Comparison of ENCODE assay signal across 11 cellular contexts in genomic region chr20:10636326-10636818, GRCh38. TPM values are rescaled to one million over a fixed set of nuclear protein-coding genes. Genes with fewer than 3 reads are reported as not detected.
A peak's percentile ranks its signal among the peaks of the same experiment; 100 is the strongest.
DNase-seq lines count a peak whose midpoint lies in the region; ATAC-seq lines count a peak whose summit lies in the region.
"Had no signal": no experiment of that assay in that cellular context is flagged by ENCODE, and none has a peak within 500 bp of the region (broad histone marks: within the 10 kb centered on the region; RNA-seq: fewer than 3 reads in every experiment).

No MANE protein-coding gene starts in this region.

- DNase-seq in NCI-H446 (lab: John Stamatoyannopoulos, UW), result peak; percentile 48 to 60
- DNase-seq in left colon, result no peak
- no peak for DNase-seq in activated T-helper 2 cell treated with anti-CD3 and anti-CD28 coated beads, Interferon-gamma antibody, Interleukin-2, Interleukin-4, amounts not matched to agents 10 μg/mL and 5 μg/mL and 100 μg/mL, durations not matched to agents 14 hours and 24 hours and 36 hours (ENCODE audit: low spot score)
- no peak for DNase-seq in NCI-H2227 (lab: John Stamatoyannopoulos, UW; ENCODE audit: unreplicated experiment)
- DNase-seq: activated CD4-positive, alpha-beta T cell treated with anti-CD3 and anti-CD28 coated beads, Interleukin-2, amount 10 ng/mL, durations not matched to agents 24 days and 14 days; NCI-H1694; nucleus accumbens had no signal

- H3K9ac ChIP-seq in stomach smooth muscle (ENCODE audit: low read length in 2 of 2), result no peak overlapping the region

- H3K9me3 Mint-ChIP-seq in dendritic cell treated with granulocyte-macrophage colony-stimulating factor and Interleukin-4, amounts not matched to agents 40 ng/mL and 50 ng/mL, for 4 days, result no peaks in the 10 kb centered on the region
- no peaks in the 10 kb centered on the region for H3K9me3 Mint-ChIP-seq in activated T-helper 2 cell treated with anti-CD3 and anti-CD28 coated beads, Interferon-gamma antibody, Interleukin-2, Interleukin-4, amounts not matched to agents 10 μg/mL and 5 μg/mL and 100 μg/mL, durations not matched to agents 14 hours and 24 hours and 36 hours
- no peaks in the 10 kb centered on the region for H3K9me3 Mint-ChIP-seq in stimulated activated memory B cell treated with anti-CD40 and anti-IgM and Interleukin-4, amounts not matched to agents 10 μg/mL and 1 μg/mL and 100 μg/mL, for 72 hours
- H3K9me3 Mint-ChIP-seq: activated CD4-positive, alpha-beta T cell treated with anti-CD3 and anti-CD28 coated beads, Interleukin-2, amount 10 ng/mL, durations not matched to agents 24 days and 14 days had no signal

- H3K27me3 Mint-ChIP-seq in dendritic cell treated with granulocyte-macrophage colony-stimulating factor and Interleukin-4, amounts not matched to agents 40 ng/mL and 50 ng/mL, for 4 days, result no peaks in the 10 kb centered on the region
- no peaks in the 10 kb centered on the region for H3K27me3 Mint-ChIP-seq in activated T-helper 2 cell treated with anti-CD3 and anti-CD28 coated beads, Interferon-gamma antibody, Interleukin-2, Interleukin-4, amounts not matched to agents 10 μg/mL and 5 μg/mL and 100 μg/mL, durations not matched to agents 14 hours and 24 hours and 36 hours (ENCODE audit: low read depth)
- H3K27me3 Mint-ChIP-seq in stimulated activated memory B cell treated with anti-CD40 and anti-IgM and Interleukin-4, amounts not matched to agents 10 μg/mL and 1 μg/mL and 100 μg/mL, for 72 hours, result no peaks in the 10 kb centered on the region
- H3K27me3 Mint-ChIP-seq: activated CD4-positive, alpha-beta T cell treated with anti-CD3 and anti-CD28 coated beads, Interleukin-2, amount 10 ng/mL, durations not matched to agents 24 days and 14 days had no signal

- no peaks in the 10 kb centered on the region for H3K27me3 ChIP-seq in stomach smooth muscle (ENCODE audit: control insufficient read depth in 1 of 2, insufficient read depth in 2 of 2, low read length in 2 of 2)

- H3K27ac Mint-ChIP-seq in dendritic cell treated with granulocyte-macrophage colony-stimulating factor and Interleukin-4, amounts not matched to agents 40 ng/mL and 50 ng/mL, for 4 days, result peak overlapping the region; percentile 39
- no peak overlapping the region for H3K27ac Mint-ChIP-seq in activated T-helper 2 cell treated with anti-CD3 and anti-CD28 coated beads, Interferon-gamma antibody, Interleukin-2, Interleukin-4, amounts not matched to agents 10 μg/mL and 5 μg/mL and 100 μg/mL, durations not matched to agents 14 hours and 24 hours and 36 hours
- H3K27ac Mint-ChIP-seq in stimulated activated memory B cell treated with anti-CD40 and anti-IgM and Interleukin-4, amounts not matched to agents 10 μg/mL and 1 μg/mL and 100 μg/mL, for 72 hours, result no peak overlapping the region
- H3K27ac Mint-ChIP-seq: activated CD4-positive, alpha-beta T cell treated with anti-CD3 and anti-CD28 coated beads, Interleukin-2, amount 10 ng/mL, durations not matched to agents 24 days and 14 days had no signal

- ATAC-seq in left colon (peak; percentile 57), HG02852 (IDR thresholded peaks at IDR 0.05; ENCODE audit: unreplicated experiment) (no peak)
- ATAC-seq in stimulated activated memory B cell treated with anti-CD40 and anti-IgM and Interleukin-4, amounts not matched to agents 10 μg/mL and 1 μg/mL and 100 μg/mL, for 72 hours, result no peak

- H3K4me1 ChIP-seq in stomach smooth muscle (ENCODE audit: control insufficient read depth, insufficient read depth, low read length), result peaks cover 29% of the 10 kb centered on the region

- intact Hi-C loops in dendritic cell treated with granulocyte-macrophage colony-stimulating factor and Interleukin-4, amounts not matched to agents 40 ng/mL and 50 ng/mL, for 4 days (cut with micrococcal nuclease), result no loop called here
- intact Hi-C loops in left colon (cut with DNase I, micrococcal nuclease), result no loop called here
- intact Hi-C loops in activated T-helper 2 cell treated with anti-CD3 and anti-CD28 coated beads, Interferon-gamma antibody, Interleukin-2, Interleukin-4, amounts not matched to agents 10 μg/mL and 5 μg/mL and 100 μg/mL, durations not matched to agents 14 hours and 24 hours and 36 hours (cut with micrococcal nuclease), result no loop called here

- no peak overlapping the region for H3K4me3 Mint-ChIP-seq in dendritic cell treated with granulocyte-macrophage colony-stimulating factor and Interleukin-4, amounts not matched to agents 40 ng/mL and 50 ng/mL, for 4 days
- H3K4me3 Mint-ChIP-seq in activated T-helper 2 cell treated with anti-CD3 and anti-CD28 coated beads, Interferon-gamma antibody, Interleukin-2, Interleukin-4, amounts not matched to agents 10 μg/mL and 5 μg/mL and 100 μg/mL, durations not matched to agents 14 hours and 24 hours and 36 hours (ENCODE audit: low read depth), result no peak overlapping the region
- no peak overlapping the region for H3K4me3 Mint-ChIP-seq in stimulated activated memory B cell treated with anti-CD40 and anti-IgM and Interleukin-4, amounts not matched to agents 10 μg/mL and 1 μg/mL and 100 μg/mL, for 72 hours
- H3K4me3 Mint-ChIP-seq: activated CD4-positive, alpha-beta T cell treated with anti-CD3 and anti-CD28 coated beads, Interleukin-2, amount 10 ng/mL, durations not matched to agents 24 days and 14 days had no signal

- H3K36me3 Mint-ChIP-seq in dendritic cell treated with granulocyte-macrophage colony-stimulating factor and Interleukin-4, amounts not matched to agents 40 ng/mL and 50 ng/mL, for 4 days (ENCODE audit: low read depth), result peaks cover 53% of the 10 kb centered on the region
- H3K36me3 Mint-ChIP-seq in activated T-helper 2 cell treated with anti-CD3 and anti-CD28 coated beads, Interferon-gamma antibody, Interleukin-2, Interleukin-4, amounts not matched to agents 10 μg/mL and 5 μg/mL and 100 μg/mL, durations not matched to agents 14 hours and 24 hours and 36 hours (ENCODE audit: low read depth), result peaks cover 6% of the 10 kb centered on the region
- H3K36me3 Mint-ChIP-seq in stimulated activated memory B cell treated with anti-CD40 and anti-IgM and Interleukin-4, amounts not matched to agents 10 μg/mL and 1 μg/mL and 100 μg/mL, for 72 hours, result peaks cover 6% of the 10 kb centered on the region

- no peaks in the 10 kb centered on the region for H3K4me1 Mint-ChIP-seq in dendritic cell treated with granulocyte-macrophage colony-stimulating factor and Interleukin-4, amounts not matched to agents 40 ng/mL and 50 ng/mL, for 4 days (ENCODE audit: low read depth)
- no peaks in the 10 kb centered on the region for H3K4me1 Mint-ChIP-seq in activated T-helper 2 cell treated with anti-CD3 and anti-CD28 coated beads, Interferon-gamma antibody, Interleukin-2, Interleukin-4, amounts not matched to agents 10 μg/mL and 5 μg/mL and 100 μg/mL, durations not matched to agents 14 hours and 24 hours and 36 hours (ENCODE audit: low read depth)
- H3K4me1 Mint-ChIP-seq in stimulated activated memory B cell treated with anti-CD40 and anti-IgM and Interleukin-4, amounts not matched to agents 10 μg/mL and 1 μg/mL and 100 μg/mL, for 72 hours, result peaks cover 10% of the 10 kb centered on the region
- H3K4me1 Mint-ChIP-seq: activated CD4-positive, alpha-beta T cell treated with anti-CD3 and anti-CD28 coated beads, Interleukin-2, amount 10 ng/mL, durations not matched to agents 24 days and 14 days had no signal

- H3K4me3 ChIP-seq in stomach smooth muscle (ENCODE audit: low read length in 2 of 2), result peak overlapping the region in 1 of 2 donors; percentile 35

- H3K36me3 ChIP-seq in stomach smooth muscle (ENCODE audit: control insufficient read depth in 2 of 2, insufficient read depth in 2 of 2, low read length in 2 of 2), result peaks cover 17 to 23% of the 10 kb centered on the region in 2 donors

- H3K27ac ChIP-seq in stomach smooth muscle (ENCODE audit: low read length), result peak overlapping the region; percentile 62

- H3K9me3 ChIP-seq in stomach smooth muscle (ENCODE audit: control insufficient read depth in 2 of 2, low read length in 2 of 2), result no peaks in the 10 kb centered on the region

RNA-seq across cellular contexts. Expression of gene JAG1, which starts 37.4 kb away (rescaled TPM):
- total RNA-seq in left colon, result 100 to 1,000 TPM in 1 of 2 donors, 10 to 100 TPM in 1; 78.8 to 170 TPM
- 2.8 and 3.1 TPM in 2 replicates for total RNA-seq in activated T-helper 2 cell treated with anti-CD3 and anti-CD28 coated beads, Interferon-gamma antibody, Interleukin-2, Interleukin-4, amounts not matched to agents 10 μg/mL and 5 μg/mL and 100 μg/mL, durations not matched to agents 14 hours and 24 hours and 36 hours

Comparison
In these comparisons a context has a peak if more than half of its experiments do, and no peak if none do; other contexts are left out.
1. DNase-seq: peak in NCI-H446 (2 of 2); none in left colon (0 of 2), activated T-helper 2 cell treated with anti-CD3 and anti-CD28 coated beads, Interferon-gamma antibody, Interleukin-2, Interleukin-4, amounts not matched to agents 10 μg/mL and 5 μg/mL and 100 μg/mL, durations not matched to agents 14 hours and 24 hours and 36 hours (single experiment) and NCI-H2227 (single experiment).
2. RNA of gene JAG1, which starts 37.4 kb away (total RNA-seq): 78.8 to 170 TPM in left colon; 2.8 to 3.1 TPM in activated T-helper 2 cell treated with anti-CD3 and anti-CD28 coated beads, Interferon-gamma antibody, Interleukin-2, Interleukin-4, amounts not matched to agents 10 μg/mL and 5 μg/mL and 100 μg/mL, durations not matched to agents 14 hours and 24 hours and 36 hours; every median in the first group is over 10 times any median in the second.